8 cellular contexts compared by ENCODE assay signal in genomic region chr9:120929392-120929791, GRCh38. TPM values are rescaled to one million over a fixed set of nuclear protein-coding genes. Genes with fewer than 3 reads are reported as not detected.
DNase-seq lines count a peak whose midpoint lies in the region; ATAC-seq, FAIRE-seq and TF ChIP-seq lines count a peak whose summit lies in the region.

No MANE protein-coding gene starts in this region.

- no peak for DNase-seq in CD14-positive monocyte (ENCODE audit: low spot score)
- no peak for DNase-seq in NB4 (ENCODE audit: low read depth)
- no peak for DNase-seq in endothelial cell of umbilical vein (ENCODE audit: low read depth, low spot score)
- DNase-seq in neural crest cell (ENCODE audit: low read depth, low spot score): no peak
- no peak for DNase-seq in NCI-H1105 treated with DMSO at 0.1 percent for 48 hours (lab: John Stamatoyannopoulos, UW)
- no peak for DNase-seq in NCI-H1436 treated with DMSO at 0.1 percent for 48 hours (lab: John Stamatoyannopoulos, UW)
- DNase-seq in effector CD8-positive, alpha-beta T cell (lab: John Stamatoyannopoulos, UW): no peak

- H3K9me1 ChIP-seq in endothelial cell of umbilical vein (replicated peaks; ENCODE audit: control insufficient read depth, extremely low read depth, insufficient read depth, low read length): no peaks in the 10 kb centered on the region

- dilution Hi-C loops in endothelial cell of umbilical vein (cut with MboI; ENCODE audit: extremely low pct_ligation_motif_present, low sequenced_read_pairs): no loop called here

- H3K36me3 Mint-ChIP-seq in CD14-positive monocyte (peaks cover 4 to 9% of the 10 kb centered on the region in 2 donors), neural crest cell (ENCODE audit: low read depth) (no peaks in the 10 kb centered on the region)

- no peaks in the 10 kb centered on the region for H4K20me1 ChIP-seq in endothelial cell of umbilical vein (replicated peaks; ENCODE audit: control insufficient read depth, extremely low read depth, insufficient read depth, low read length)

- peak overlapping the region; percentile 39 for H3K4me2 ChIP-seq in endothelial cell of umbilical vein (ENCODE audit: insufficient read depth, low read length)

- H3K36me3 ChIP-seq in endothelial cell of umbilical vein (ENCODE audit: control insufficient read depth in 2 of 2, extremely low read depth in 1 of 2, insufficient read depth in 2 of 2, low read length in 2 of 2): no peaks in the 10 kb centered on the region

- H3K27me3 Mint-ChIP-seq in CD14-positive monocyte (ENCODE audit: low read depth in 3 of 3): peaks cover 0 to 2% (median 1%) of the 10 kb centered on the region in 3 donors
- no peaks in the 10 kb centered on the region for H3K27me3 Mint-ChIP-seq in neural crest cell (ENCODE audit: low read depth)

- H2AFZ ChIP-seq in endothelial cell of umbilical vein (ENCODE audit: low read depth, low read length): peak overlapping the region; percentile 27

- H3K9ac ChIP-seq in endothelial cell of umbilical vein (replicated peaks; ENCODE audit: extremely low read depth, insufficient read depth, low read length): peak overlapping the region; percentile 58

- H3K9me3 Mint-ChIP-seq in CD14-positive monocyte (no peaks in the 10 kb centered on the region), neural crest cell (no peaks in the 10 kb centered on the region)

- intact Hi-C loops in CD14-positive monocyte (cut with micrococcal nuclease) (loop anchor here (5.0 kb wide), 2 partner anchors 52 to 193 kb away; partner anchors contain the start of gene PHF19 (in 1 of the 2)), endothelial cell of umbilical vein (cut with micrococcal nuclease) (no loop called here)

- TF ChIP-seq POLR2A in NB4 (IDR thresholded peaks at IDR 0.05; ENCODE audit: extremely low read depth, insufficient read length): no peak
- no peak for TF ChIP-seq POLR2A in endothelial cell of umbilical vein (IDR thresholded peaks at IDR 0.05; ENCODE audit: low read depth, low read length)

- FAIRE-seq in endothelial cell of umbilical vein (lab: Jason Lieb, UNC): no peak

- H3K79me2 ChIP-seq in endothelial cell of umbilical vein (ENCODE audit: control insufficient read depth, insufficient read depth, low read length): no peaks in the 10 kb centered on the region

- H3K9me3 ChIP-seq in endothelial cell of umbilical vein (replicated peaks; ENCODE audit: control insufficient read depth, insufficient read depth, low read length): no peaks in the 10 kb centered on the region

- CTCF ChIA-PET in endothelial cell of umbilical vein (lab: Charles Lee): interaction anchor here (0.8 to 1.2 kb wide), 3 partner anchors 10 to 82 kb away, joined by 3 to 4 read pairs (median 3); no protein-coding TSS in a partner anchor

- H3K27ac Mint-ChIP-seq in CD14-positive monocyte (peak overlapping the region; percentile 54 to 89 (median 85)), neural crest cell (ENCODE audit: unreplicated experiment) (no peak overlapping the region)

- no TSS peak for BruUV-seq in endothelial cell of umbilical vein (replicated peaks; lab: Mats Ljungman, UMichigan)

- H3K4me3 Mint-ChIP-seq in CD14-positive monocyte (peak overlapping the region; percentile 63 to 65), neural crest cell (peak overlapping the region; percentile 76)

- peak overlapping the region; percentile 69 for H3K27ac ChIP-seq in endothelial cell of umbilical vein (ENCODE audit: insufficient read depth, low read depth, low read length)

- TF ChIP-seq CTCF in CD14-positive monocyte (IDR thresholded peaks at IDR 0.05) (no peak), NB4 (IDR thresholded peaks at IDR 0.05; ENCODE audit: low read depth, low read length) (no peak), endothelial cell of umbilical vein (IDR thresholded peaks at IDR 0.05; ENCODE audit: extremely low read depth in 1 of 2, insufficient read depth in 1 of 2, low read depth in 1 of 2, low read length in 2 of 2) (no peak), neural crest cell (conservative IDR thresholded peaks at IDR 0.05) (no peak)

- peaks cover 78% of the 10 kb centered on the region for H3K4me1 Mint-ChIP-seq in CD14-positive monocyte
- H3K4me1 Mint-ChIP-seq in neural crest cell: peaks cover 42% of the 10 kb centered on the region

- no peaks in the 10 kb centered on the region for H3K27me3 ChIP-seq in endothelial cell of umbilical vein (ENCODE audit: control insufficient read depth in 2 of 2, insufficient read depth in 2 of 2, low read length in 2 of 2)

- POLR2A ChIA-PET in endothelial cell of umbilical vein (lab: Charles Lee): no interaction called here

- H3K4me1 ChIP-seq in endothelial cell of umbilical vein (ENCODE audit: control insufficient read depth, extremely low read depth, insufficient read depth, low read length): peaks cover 41% of the 10 kb centered on the region

- no peak for ATAC-seq in GM21515 (IDR thresholded peaks at IDR 0.05; ENCODE audit: unreplicated experiment)

- peak overlapping the region; percentile 21 for H3K4me3 ChIP-seq in NB4 (ENCODE audit: low read depth, low read length)
- peak overlapping the region in 2 of 3 experiments; percentile 33 to 52 for H3K4me3 ChIP-seq in endothelial cell of umbilical vein (replicated peaks in 1 of 3; ENCODE audit: insufficient read depth in 1 of 3, low read depth in 1 of 3, low read length in 3 of 3)

TF ChIP-seq in endothelial cell of umbilical vein, 7 proteins besides CTCF, POLR2A, EP300 and RAD21:
- no peak for TF ChIP-seq FOS (IDR thresholded peaks at IDR 0.05; ENCODE audit: borderline replicate concordance, insufficient read depth, low read length)
- TF ChIP-seq JUN (IDR thresholded peaks at IDR 0.05; ENCODE audit: borderline replicate concordance, insufficient read depth, insufficient read length, low read depth): no peak
- TF ChIP-seq EZH2 (IDR thresholded peaks at IDR 0.05; ENCODE audit: borderline replicate concordance, low read depth, low read length, severe bottlenecking): no peak
- no peak for TF ChIP-seq MYC (IDR thresholded peaks at IDR 0.05; ENCODE audit: low read depth, low read length)
- TF ChIP-seq POLR2AphosphoS5 (IDR thresholded peaks at IDR 0.05; ENCODE audit: insufficient read depth, low read depth, low read length): no peak
- TF ChIP-seq GATA2 (IDR thresholded peaks at IDR 0.05; ENCODE audit: insufficient read depth, insufficient read length, low read depth, low read length): no peak
- no peak for TF ChIP-seq MAX (IDR thresholded peaks at IDR 0.05; ENCODE audit: insufficient read depth, insufficient read length)

RNA-seq across cellular contexts. Expression of gene TRAF1, which starts 2.8 kb away (rescaled TPM):
- polyA plus RNA-seq in CD14-positive monocyte: under 1 TPM; 0.15 to 0.74 TPM
- 1.4 and 2.0 TPM in 2 replicates for total RNA-seq in endothelial cell of umbilical vein
- polyA plus RNA-seq in endothelial cell of umbilical vein: 2.6 and 2.8 TPM in 2 replicates
- 1.3 and 2.2 TPM in 2 replicates for polyA plus RNA-seq in endothelial cell of umbilical vein (2011; cell fraction: cytosol; rRNA removed)
- polyA plus RNA-seq in endothelial cell of umbilical vein (2011; cell fraction: nucleus; rRNA removed): 9.0 and 10.0 TPM in 2 replicates
- polyA plus RNA-seq in endothelial cell of umbilical vein (2012): 3.1 and 6.9 TPM in 2 replicates
- 2.3 and 2.6 TPM in 2 replicates for polyA minus RNA-seq in endothelial cell of umbilical vein
- 0.31 TPM for polyA minus RNA-seq in endothelial cell of umbilical vein (2011; cell fraction: cytosol; rRNA and poly(A)+ RNA removed)
- 3.0 TPM in 2 replicates for polyA minus RNA-seq in endothelial cell of umbilical vein (2011; cell fraction: nucleus; rRNA and poly(A)+ RNA removed)
- 3.5 and 3.8 TPM in 2 replicates for total RNA-seq in neural crest cell

RNA-seq across cellular contexts. Expression of gene PHF19, which starts 52.4 kb away (rescaled TPM):
- polyA plus RNA-seq in CD14-positive monocyte: 10 to 100 TPM; 12.6 to 12.7 TPM
- total RNA-seq in endothelial cell of umbilical vein: 138 and 153 TPM in 2 replicates
- 101 and 102 TPM in 2 replicates for polyA plus RNA-seq in endothelial cell of umbilical vein
- polyA plus RNA-seq in endothelial cell of umbilical vein (2011; cell fraction: cytosol; rRNA removed): 103 and 119 TPM in 2 replicates
- 121 and 131 TPM in 2 replicates for polyA plus RNA-seq in endothelial cell of umbilical vein (2011; cell fraction: nucleus; rRNA removed)
- polyA plus RNA-seq in endothelial cell of umbilical vein (2012): 83.6 and 113 TPM in 2 replicates
- polyA minus RNA-seq in endothelial cell of umbilical vein: 87.7 and 89.1 TPM in 2 replicates
- polyA minus RNA-seq in endothelial cell of umbilical vein (2011; cell fraction: cytosol; rRNA and poly(A)+ RNA removed): 67.3 TPM
- polyA minus RNA-seq in endothelial cell of umbilical vein (2011; cell fraction: nucleus; rRNA and poly(A)+ RNA removed): 53.8 and 54.3 TPM in 2 replicates
- total RNA-seq in neural crest cell: 100.0 and 110 TPM in 2 replicates
